15 cellular contexts compared by ENCODE assay signal in genomic region chr15:63560741-63561448, GRCh38. TPM values are rescaled to one million over a fixed set of nuclear protein-coding genes. Genes with fewer than 3 reads are reported as not detected.
DNase-seq lines count a peak whose midpoint lies in the region; ATAC-seq and TF ChIP-seq lines count a peak whose summit lies in the region.
"Had no signal": no experiment of that assay in that cellular context is flagged by ENCODE, and none has a peak within 500 bp of the region (broad histone marks: within the 10 kb centered on the region; RNA-seq: fewer than 3 reads in every experiment).

No MANE protein-coding gene starts in this region.

- H3K27me3 ChIP-seq in iPS-20b (ENCODE audit: insufficient read depth, low read length): no peaks in the 10 kb centered on the region
- H3K27me3 ChIP-seq: left lung had no signal

- H3K4me1 ChIP-seq in iPS-20b (ENCODE audit: insufficient read depth, low read length): peaks cover 35% of the 10 kb centered on the region
- H3K4me1 ChIP-seq: left lung, parathyroid adenoma had no signal

- CTCF ChIA-PET in activated B cell treated with CpG ODN at 0.5 μM for 24 hours (lab: Charles Lee): no interaction called here

- H3K27me3 Mint-ChIP-seq in activated B cell treated with CpG ODN at 0.5 μM for 24 hours: no peaks in the 10 kb centered on the region

- peaks cover 89% of the 10 kb centered on the region for H3K36me3 Mint-ChIP-seq in activated B cell treated with CpG ODN at 0.5 μM for 24 hours (ENCODE audit: low read depth)

- POLR2A ChIA-PET in activated B cell treated with CpG ODN at 0.5 μM for 24 hours (lab: Charles Lee): no interaction called here

- intact Hi-C loops in activated B cell treated with CpG ODN at 0.5 μM for 24 hours (cut with micrococcal nuclease): no loop called here

- H3K4me1 Mint-ChIP-seq in activated B cell treated with CpG ODN at 0.5 μM for 24 hours: peaks cover 11% of the 10 kb centered on the region

- DNase-seq in activated CD4-positive, alpha-beta T cell treated with anti-CD3 and anti-CD28 coated beads for 24 hours (ENCODE audit: low read depth in 2 of 2): peak; percentile 9 to 26
- DNase-seq in activated CD4-positive, alpha-beta T cell treated with anti-CD3 and anti-CD28 coated beads, Interleukin-2, amount 50 U/mL, for 1 hour: no peak
- DNase-seq in activated B cell treated with CpG ODN at 0.5 μM for 24 hours: no peak
- peak; percentile 23 for DNase-seq in stimulated activated CD8-positive, alpha-beta memory T cell treated with anti-CD3 and anti-CD28 coated beads, Interleukin-12 subunit alpha, Interleukin-12 subunit beta, amount 100 ng/mL, for 24 hours (ENCODE audit: extremely low read depth)
- DNase-seq in AML-193 (lab: John Stamatoyannopoulos, UW): no peak
- no peak for DNase-seq in KBM-7
- DNase-seq in nucleus accumbens (lab: John Stamatoyannopoulos, UW): no peak
- DNase-seq: cortex of kidney, DMS79 treated with DMSO at 0.1 percent for 48 hours, foreskin melanocyte, left lung, NCI-H187 treated with DMSO at 0.1 percent for 48 hours had no signal

- in situ Hi-C loops in KBM-7 (cut with MboI; ENCODE audit: low pct_unique_long_range_greater_than_20kb, low sequenced_read_pairs): no loop called here

- no peak overlapping the region for H3K27ac ChIP-seq in iPS-20b (ENCODE audit: low read length)
- H3K27ac ChIP-seq: left lung, parathyroid adenoma had no signal

- peak overlapping the region; percentile 14; the same call in 1 of the 2 replicates for H3K9ac ChIP-seq in iPS-20b (ENCODE audit: low read depth, low read length)
- H3K9ac ChIP-seq: parathyroid adenoma had no signal

- H3K36me3 ChIP-seq in iPS-20b (ENCODE audit: insufficient read depth, low read depth, low read length): peaks cover 15% of the 10 kb centered on the region; the same call in 1 of the 2 replicates

- H3K4me3 Mint-ChIP-seq in activated B cell treated with CpG ODN at 0.5 μM for 24 hours: no peak overlapping the region

- ATAC-seq in activated B cell treated with CpG ODN at 0.5 μM for 24 hours (ENCODE audit: low read depth): no peak
- ATAC-seq: left lung had no signal

- no peaks in the 10 kb centered on the region for H3K9me3 Mint-ChIP-seq in activated B cell treated with CpG ODN at 0.5 μM for 24 hours

- H3K4me3 ChIP-seq in iPS-20b (ENCODE audit: low read length): no peak overlapping the region
- H3K4me3 ChIP-seq: left lung had no signal

- no peak for TF ChIP-seq CTCF in activated B cell treated with CpG ODN at 0.5 μM for 24 hours (IDR thresholded peaks at IDR 0.05)

- no peaks in the 10 kb centered on the region for H3K9me3 ChIP-seq in iPS-20b (ENCODE audit: insufficient read depth, low read depth, low read length)
- H3K9me3 ChIP-seq: left lung had no signal

- peak overlapping the region; percentile 71 for H3K27ac Mint-ChIP-seq in activated B cell treated with CpG ODN at 0.5 μM for 24 hours

RNA-seq across cellular contexts. Expression of gene FBXL22, which starts 36.3 kb away (rescaled TPM):
- 0.64 and 1.2 TPM in 2 replicates for total RNA-seq in activated B cell treated with CpG ODN at 0.5 μM for 24 hours
- total RNA-seq: A172 had no signal

RNA-seq across cellular contexts. Expression of gene USP3, which starts 56.5 kb away (rescaled TPM):
- total RNA-seq in activated B cell treated with CpG ODN at 0.5 μM for 24 hours: 92.7 and 110 TPM in 2 replicates

Comparison
In these comparisons a context has a peak if more than half of its experiments do, and no peak if none do; other contexts are left out.
1. DNase-seq: peak in activated CD4-positive, alpha-beta T cell treated with anti-CD3 and anti-CD28 coated beads for 24 hours (2 of 2) and stimulated activated CD8-positive, alpha-beta memory T cell treated with anti-CD3 and anti-CD28 coated beads, Interleukin-12 subunit alpha, Interleukin-12 subunit beta, amount 100 ng/mL, for 24 hours (single experiment); none in activated CD4-positive, alpha-beta T cell treated with anti-CD3 and anti-CD28 coated beads, Interleukin-2, amount 50 U/mL, for 1 hour (single experiment), activated B cell treated with CpG ODN at 0.5 μM for 24 hours (single experiment), AML-193 (0 of 2), KBM-7 (single experiment) and nucleus accumbens (0 of 56).